17 cellular contexts compared by ENCODE assay signal in the genomic region with DNA sequence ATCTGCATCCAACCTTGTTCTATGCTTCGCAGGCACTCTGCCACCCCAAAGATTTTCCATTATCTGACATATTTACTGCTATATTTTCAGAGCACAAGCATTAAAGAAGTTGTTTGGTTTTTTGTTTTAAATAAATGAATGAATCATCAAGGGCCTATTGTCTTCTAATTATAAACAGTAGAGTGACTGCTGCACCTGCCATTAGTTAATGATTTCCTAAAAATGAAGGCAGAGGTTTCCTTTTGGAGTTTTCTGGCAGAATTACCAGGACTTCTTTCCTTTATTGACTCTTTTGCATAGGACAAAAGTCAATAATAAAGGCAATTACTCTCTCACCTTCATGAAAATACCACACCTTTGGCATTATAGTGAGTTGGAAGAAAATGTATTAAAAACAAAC.
"Had no signal": no experiment of that assay in that cellular context is flagged by ENCODE, and none has a peak within 500 bp of the region (broad histone marks: within the 10 kb centered on the region; RNA-seq: fewer than 3 reads in every experiment).

No MANE protein-coding gene starts in this region.

- DNase-seq: colonic mucosa; dermis blood vessel endothelial cell; esophagus squamous epithelium; foreskin fibroblast; immature natural killer cell; left cardiac atrium; left ventricle myocardium superior; naive B cell; occipital lobe; psoas muscle; stimulated activated CD4-positive, alpha-beta T cell treated with anti-CD3 and anti-CD28 coated beads, Interleukin-12 subunit alpha, Interleukin-12 subunit beta, amount 100 ng/mL, for 4 hours; stimulated activated naive CD4-positive, alpha-beta T cell; trophoblast cell had no signal

- ATAC-seq: left cardiac atrium, left ventricle myocardium superior, psoas muscle, sciatic nerve had no signal

- H3K4me1 Mint-ChIP-seq: immature natural killer cell, naive B cell, nephron had no signal

- H3K27me3 Mint-ChIP-seq: naive B cell had no signal

- H3K27ac Mint-ChIP-seq: immature natural killer cell, naive B cell, nephron had no signal

- H3K27ac ChIP-seq: colonic mucosa, esophagus squamous epithelium, parathyroid adenoma, psoas muscle had no signal

- H3K9me3 ChIP-seq: colonic mucosa, psoas muscle had no signal

- H3K27me3 ChIP-seq: colonic mucosa, esophagus squamous epithelium had no signal

- H3K4me1 ChIP-seq: colonic mucosa, esophagus squamous epithelium, parathyroid adenoma, psoas muscle had no signal

- H3K36me3 Mint-ChIP-seq: immature natural killer cell, naive B cell had no signal

- H3K4me3 Mint-ChIP-seq: immature natural killer cell, naive B cell, nephron had no signal

- H3K4me3 ChIP-seq: colonic mucosa, esophagus squamous epithelium, lung, psoas muscle had no signal

- H3K36me3 ChIP-seq: colonic mucosa, esophagus squamous epithelium had no signal
